ENCODE assay signal across 37 cellular contexts in genomic region chr10:13414137-13414536, GRCh38.
"Had no signal": no experiment of that assay in that cellular context is flagged by ENCODE, and none has a peak within 500 bp of the region (broad histone marks: within the 10 kb centered on the region; RNA-seq: fewer than 3 reads in every experiment).

No MANE protein-coding gene starts in this region.

- ATAC-seq: activated CD4-positive, alpha-beta T cell treated with anti-CD3 and anti-CD28 coated beads for 36 hours; activated CD4-positive, CD25-positive, alpha-beta regulatory T cell treated with anti-CD3 and anti-CD28 coated beads, Interleukin-2, amount 50 U/mL, for 24 hours; activated CD8-positive, alpha-beta memory T cell treated with anti-CD3 and anti-CD28 coated beads, Interleukin-2, amount 10 ng/mL, durations not matched to agents 7 days and 5 days; activated CD8-positive, alpha-beta T cell treated with anti-CD3 and anti-CD28 coated beads, Interleukin-2, amount 10 ng/mL, durations not matched to agents 7 days and 5 days; activated naive CD8-positive, alpha-beta T cell treated with anti-CD3 and anti-CD28 coated beads, Interleukin-2, amount 50 U/mL, for 24 hours had no signal

- H3K4me3 ChIP-seq: ascending aorta, cardiac muscle cell had no signal

- H3K4me1 Mint-ChIP-seq: activated CD4-positive, alpha-beta memory T cell treated with anti-CD3 and anti-CD28 coated beads, Interleukin-2, amount 10 ng/mL, durations not matched to agents 7 days and 5 days; activated CD4-positive, alpha-beta T cell treated with anti-CD3 and anti-CD28 coated beads for 36 hours; activated CD4-positive, alpha-beta T cell treated with anti-CD3 and anti-CD28 coated beads, Interleukin-2, amount 10 ng/mL, durations not matched to agents 7 days and 5 days; activated CD8-positive, alpha-beta memory T cell treated with anti-CD3 and anti-CD28 coated beads, Interleukin-2, amount 10 ng/mL, durations not matched to agents 7 days and 5 days; activated naive CD4-positive, alpha-beta T cell treated with anti-CD3 and anti-CD28 coated beads, Interleukin-2, amount 10 ng/mL, durations not matched to agents 7 days and 5 days; activated naive CD4-positive, alpha-beta T cell treated with anti-CD3 and anti-CD28 coated beads, Interleukin-2, amount 50 U/mL, for 24 hours; activated naive CD8-positive, alpha-beta T cell treated with anti-CD3 and anti-CD28 coated beads, Interleukin-2, amount 10 ng/mL, durations not matched to agents 7 days and 5 days; activated naive CD8-positive, alpha-beta T cell treated with anti-CD3 and anti-CD28 coated beads, Interleukin-2, amount 50 U/mL, for 24 hours; brain; central memory CD8-positive, alpha-beta T cell had no signal

- H3K4me1 ChIP-seq: ascending aorta had no signal

- H3K4me3 Mint-ChIP-seq: activated CD4-positive, alpha-beta memory T cell treated with anti-CD3 and anti-CD28 coated beads, Interleukin-2, amount 10 ng/mL, durations not matched to agents 7 days and 5 days; activated CD4-positive, alpha-beta T cell treated with anti-CD3 and anti-CD28 coated beads for 36 hours; activated CD4-positive, alpha-beta T cell treated with anti-CD3 and anti-CD28 coated beads, Interleukin-2, amount 10 ng/mL, durations not matched to agents 7 days and 5 days; activated CD8-positive, alpha-beta memory T cell treated with anti-CD3 and anti-CD28 coated beads, Interleukin-2, amount 10 ng/mL, durations not matched to agents 7 days and 5 days; activated CD8-positive, alpha-beta T cell treated with anti-CD3 and anti-CD28 coated beads, Interleukin-2, amount 10 ng/mL, durations not matched to agents 7 days and 5 days; activated naive CD4-positive, alpha-beta T cell treated with anti-CD3 and anti-CD28 coated beads, Interleukin-2, amount 10 ng/mL, durations not matched to agents 7 days and 5 days; activated naive CD4-positive, alpha-beta T cell treated with anti-CD3 and anti-CD28 coated beads, Interleukin-2, amount 50 U/mL, for 24 hours; activated naive CD8-positive, alpha-beta T cell; activated naive CD8-positive, alpha-beta T cell treated with anti-CD3 and anti-CD28 coated beads, Interleukin-2, amount 10 ng/mL, durations not matched to agents 7 days and 5 days; activated naive CD8-positive, alpha-beta T cell treated with anti-CD3 and anti-CD28 coated beads, Interleukin-2, amount 50 U/mL, for 24 hours; activated T-cell treated with anti-CD3 and anti-CD28 coated beads, Interleukin-2, amount 50 U/mL, for 24 hours; brain; central memory CD8-positive, alpha-beta T cell; T-helper 1 cell treated with Interleukin-12 subunit alpha and Interleukin-12 subunit beta and Interleukin-4 antibody, amounts not matched to agents 30 μg/mL and 1 μg/mL, for 36 hours; T-helper 2 cell treated with Interferon-gamma antibody and Interleukin-4, amounts not matched to agents 5 μg/mL and 100 μg/mL, for 36 hours; WTC11 had no signal

- H3K27me3 Mint-ChIP-seq: activated CD4-positive, alpha-beta T cell treated with anti-CD3 and anti-CD28 coated beads, Interleukin-2, amount 10 ng/mL, durations not matched to agents 7 days and 5 days; activated naive CD8-positive, alpha-beta T cell treated with anti-CD3 and anti-CD28 coated beads, Interleukin-2, amount 10 ng/mL, durations not matched to agents 7 days and 5 days had no signal

- DNase-seq: activated CD4-positive, alpha-beta memory T cell treated with anti-CD3 and anti-CD28 coated beads, Interleukin-2, amount 10 ng/mL, durations not matched to agents 7 days and 5 days; activated CD4-positive, alpha-beta T cell treated with anti-CD3 and anti-CD28 coated beads for 1 hour; activated CD4-positive, alpha-beta T cell treated with anti-CD3 and anti-CD28 coated beads for 36 hours; activated CD4-positive, alpha-beta T cell treated with anti-CD3 and anti-CD28 coated beads for 48 hours; activated CD4-positive, alpha-beta T cell treated with anti-CD3 and anti-CD28 coated beads, Interleukin-2, amount 10 ng/mL, durations not matched to agents 7 days and 5 days; activated CD4-positive, alpha-beta T cell treated with anti-CD3 and anti-CD28 coated beads, Interleukin-2, amount 50 U/mL, for 48 hours; activated CD4-positive, CD25-positive, alpha-beta regulatory T cell; activated CD8-positive, alpha-beta memory T cell treated with anti-CD3 and anti-CD28 coated beads for 24 hours; activated CD8-positive, alpha-beta memory T cell treated with anti-CD3 and anti-CD28 coated beads, Interleukin-2, amount 10 ng/mL, durations not matched to agents 7 days and 5 days; activated CD8-positive, alpha-beta memory T cell treated with anti-CD3 and anti-CD28 coated beads, Interleukin-2, amount 50 U/mL, for 48 hours; activated CD8-positive, alpha-beta T cell treated with anti-CD3 and anti-CD28 coated beads, Interleukin-2, amount 10 ng/mL, durations not matched to agents 7 days and 5 days; activated effector memory CD4-positive, alpha-beta T cell treated with Interleukin-2 at 50 U/mL for 16 hours; activated gamma-delta T cell; activated naive CD4-positive, alpha-beta T cell treated with anti-CD3 and anti-CD28 coated beads, Interleukin-2, amount 10 ng/mL, durations not matched to agents 7 days and 5 days; activated naive CD4-positive, alpha-beta T cell treated with Interleukin-2 at 50 U/mL for 16 hours; activated naive CD8-positive, alpha-beta T cell treated with anti-CD3 and anti-CD28 coated beads, Interleukin-2, amount 10 ng/mL, durations not matched to agents 7 days and 5 days; activated naive CD8-positive, alpha-beta T cell treated with anti-CD3 and anti-CD28 coated beads, Interleukin-2, amount 50 U/mL, for 24 hours; activated T-cell treated with anti-CD3 and anti-CD28 coated beads, Interleukin-2, amount 50 U/mL, for 24 hours; activated T-cell treated with anti-CD3 and anti-CD28 coated beads, Interleukin-2, amount 50 U/mL, for 48 hours; amygdala; anterior cingulate cortex; caudate nucleus; cerebellar nuclear complex; T-helper 2 cell; T-helper 9 cell; WERI-Rb-1 had no signal

- H3K27ac Mint-ChIP-seq: activated CD4-positive, alpha-beta memory T cell treated with anti-CD3 and anti-CD28 coated beads, Interleukin-2, amount 10 ng/mL, durations not matched to agents 7 days and 5 days; activated CD4-positive, alpha-beta T cell treated with anti-CD3 and anti-CD28 coated beads for 36 hours; activated CD4-positive, alpha-beta T cell treated with anti-CD3 and anti-CD28 coated beads, Interleukin-2, amount 10 ng/mL, durations not matched to agents 7 days and 5 days; activated CD8-positive, alpha-beta memory T cell treated with anti-CD3 and anti-CD28 coated beads, Interleukin-2, amount 10 ng/mL, durations not matched to agents 7 days and 5 days; activated CD8-positive, alpha-beta T cell treated with anti-CD3 and anti-CD28 coated beads, Interleukin-2, amount 10 ng/mL, durations not matched to agents 7 days and 5 days; activated naive CD4-positive, alpha-beta T cell treated with anti-CD3 and anti-CD28 coated beads, Interleukin-2, amount 10 ng/mL, durations not matched to agents 7 days and 5 days; activated naive CD4-positive, alpha-beta T cell treated with anti-CD3 and anti-CD28 coated beads, Interleukin-2, amount 50 U/mL, for 24 hours; activated naive CD8-positive, alpha-beta T cell; activated naive CD8-positive, alpha-beta T cell treated with anti-CD3 and anti-CD28 coated beads, Interleukin-2, amount 10 ng/mL, durations not matched to agents 7 days and 5 days; activated naive CD8-positive, alpha-beta T cell treated with anti-CD3 and anti-CD28 coated beads, Interleukin-2, amount 50 U/mL, for 24 hours; activated T-cell treated with anti-CD3 and anti-CD28 coated beads, Interleukin-2, amount 50 U/mL, for 24 hours; activated T-helper 2 cell treated with anti-CD3 and anti-CD28 coated beads, Interferon-gamma antibody, Interleukin-2, Interleukin-4, amounts not matched to agents 10 μg/mL and 5 μg/mL and 100 μg/mL, durations not matched to agents 14 hours and 24 hours and 36 hours; brain; T-helper 1 cell treated with Interleukin-12 subunit alpha and Interleukin-12 subunit beta and Interleukin-4 antibody, amounts not matched to agents 30 μg/mL and 1 μg/mL, for 36 hours; T-helper 2 cell treated with Interferon-gamma antibody and Interleukin-4, amounts not matched to agents 5 μg/mL and 100 μg/mL, for 36 hours; WTC11 had no signal

- H3K9me3 ChIP-seq: ascending aorta had no signal

- H3K27me3 ChIP-seq: ascending aorta, cardiac muscle cell had no signal

- H3K27ac ChIP-seq: ascending aorta, cardiac muscle cell, WERI-Rb-1 had no signal

- H3K9me3 Mint-ChIP-seq: activated CD4-positive, alpha-beta memory T cell treated with anti-CD3 and anti-CD28 coated beads, Interleukin-2, amount 10 ng/mL, durations not matched to agents 7 days and 5 days; activated CD4-positive, alpha-beta T cell treated with anti-CD3 and anti-CD28 coated beads, Interleukin-2, amount 10 ng/mL, durations not matched to agents 7 days and 5 days; activated naive CD4-positive, alpha-beta T cell treated with anti-CD3 and anti-CD28 coated beads, Interleukin-2, amount 10 ng/mL, durations not matched to agents 7 days and 5 days; activated naive CD4-positive, alpha-beta T cell treated with anti-CD3 and anti-CD28 coated beads, Interleukin-2, amount 50 U/mL, for 24 hours; activated naive CD8-positive, alpha-beta T cell treated with anti-CD3 and anti-CD28 coated beads, Interleukin-2, amount 10 ng/mL, durations not matched to agents 7 days and 5 days had no signal

- H3K36me3 ChIP-seq: ascending aorta, cardiac muscle cell, WERI-Rb-1 had no signal

- H3K36me3 Mint-ChIP-seq: activated CD8-positive, alpha-beta memory T cell treated with anti-CD3 and anti-CD28 coated beads, Interleukin-2, amount 10 ng/mL, durations not matched to agents 7 days and 5 days; activated naive CD4-positive, alpha-beta T cell treated with anti-CD3 and anti-CD28 coated beads, Interleukin-2, amount 10 ng/mL, durations not matched to agents 7 days and 5 days; activated naive CD4-positive, alpha-beta T cell treated with anti-CD3 and anti-CD28 coated beads, Interleukin-2, amount 50 U/mL, for 24 hours; activated naive CD8-positive, alpha-beta T cell; activated naive CD8-positive, alpha-beta T cell treated with anti-CD3 and anti-CD28 coated beads, Interleukin-2, amount 10 ng/mL, durations not matched to agents 7 days and 5 days; brain had no signal
